Comparison of ENCODE assay signal across 1 cellular context in genomic region chr4:78551420-78552351, GRCh38.
TF ChIP-seq lines count a peak whose summit lies in the region.

Gene ANXA3 (plus strand): TSS chr4:78551770. CDS start chr4:78554474, 2,704 bp downstream.

TF ChIP-seq in HepG2, 621 proteins besides CTCF, POLR2A, EP300 and RAD21 (continued from another document and continues in another):
- TF ChIP-seq ZNF609 (CRISPR knock-in tag; IDR thresholded peaks at IDR 0.05; ENCODE audit: borderline replicate concordance) (no peak), ZNF275 (CRISPR knock-in tag; IDR thresholded peaks at IDR 0.05; ENCODE audit: borderline replicate concordance) (no peak), SPEN (CRISPR knock-in tag; IDR thresholded peaks at IDR 0.05; ENCODE audit: low read depth) (0 out of 2 replicates have a peak, but pooled peaks have one; percentile 26), FOXA1 (IDR thresholded peaks at IDR 0.05) (no peak), FOXA1 (CRISPR knock-in tag; IDR thresholded peaks at IDR 0.05) (no peak), ZBTB8A (CRISPR knock-in tag; IDR thresholded peaks at IDR 0.05; ENCODE audit: borderline replicate concordance, low read depth) (no peak), ZNF33A (CRISPR knock-in tag; IDR thresholded peaks at IDR 0.05; ENCODE audit: borderline replicate concordance) (no peak), CENPBD1 (CRISPR knock-in tag; IDR thresholded peaks at IDR 0.05; ENCODE audit: borderline replicate concordance, low read depth) (no peak), MYPOP (CRISPR knock-in tag; IDR thresholded peaks at IDR 0.05) (0 out of 2 replicates have a peak, but pooled peaks have one; percentile 51), KMT2A (CRISPR knock-in tag; IDR thresholded peaks at IDR 0.05) (0 out of 2 replicates have a peak, but pooled peaks have one; percentile 26), TAF15 (IDR thresholded peaks at IDR 0.05; ENCODE audit: low read depth, low read length, poor library complexity, severe bottlenecking) (no peak), MED1 (CRISPR knock-in tag; IDR thresholded peaks at IDR 0.05) (no peak), TMF1 (CRISPR knock-in tag; IDR thresholded peaks at IDR 0.05; ENCODE audit: low read depth) (0 out of 2 replicates have a peak, but pooled peaks have one; percentile 27), AKAP8 (CRISPR knock-in tag; IDR thresholded peaks at IDR 0.05) (no peak), CHD2 (IDR thresholded peaks at IDR 0.05; ENCODE audit: low read depth, low read length) (no peak), ZNF788 (CRISPR knock-in tag; IDR thresholded peaks at IDR 0.05; ENCODE audit: borderline replicate concordance) (no peak), ZNF768 (CRISPR knock-in tag; IDR thresholded peaks at IDR 0.05) (peak; percentile 37; the same call in 1 of the 2 replicates), HNRNPL (IDR thresholded peaks at IDR 0.05; ENCODE audit: low read depth, low read length) (no peak), ZNF83 (CRISPR knock-in tag; IDR thresholded peaks at IDR 0.05; ENCODE audit: borderline replicate concordance) (no peak), SIN3B (IDR thresholded peaks at IDR 0.05; ENCODE audit: low read length) (no peak), AGO2 (optimal IDR thresholded peaks at IDR 0.05; ENCODE audit: low read depth, low read length) (peak; percentile 33), ZNF431 (CRISPR knock-in tag; IDR thresholded peaks at IDR 0.05; ENCODE audit: borderline replicate concordance, low read depth) (no peak), PHF8 (CRISPR knock-in tag; IDR thresholded peaks at IDR 0.05) (peak; percentile 37; the same call in 1 of the 2 replicates), JUNB (CRISPR knock-in tag; IDR thresholded peaks at IDR 0.05; ENCODE audit: borderline replicate concordance) (no peak), GABPB1 (CRISPR knock-in tag; IDR thresholded peaks at IDR 0.05) (peak; percentile 51; the same call in 1 of the 2 replicates), ZBTB25 (CRISPR knock-in tag; IDR thresholded peaks at IDR 0.05) (no peak), HNRNPLL (IDR thresholded peaks at IDR 0.05; ENCODE audit: low read depth, low read length, poor library complexity, severe bottlenecking) (peak; percentile 59), KLF13 (CRISPR knock-in tag; IDR thresholded peaks at IDR 0.05) (no peak), BATF2 (CRISPR knock-in tag; IDR thresholded peaks at IDR 0.05) (no peak), NR2C2 (CRISPR knock-in tag; IDR thresholded peaks at IDR 0.05; ENCODE audit: borderline replicate concordance) (no peak), YEATS4 (CRISPR knock-in tag; IDR thresholded peaks at IDR 0.05; ENCODE audit: borderline replicate concordance) (peak; percentile 42; the same call in 1 of the 2 replicates), KIAA2018 (CRISPR knock-in tag; IDR thresholded peaks at IDR 0.05; ENCODE audit: borderline replicate concordance) (no peak), KLF15 (CRISPR knock-in tag; IDR thresholded peaks at IDR 0.05; ENCODE audit: borderline replicate concordance) (no peak), NFKB2 (CRISPR knock-in tag; IDR thresholded peaks at IDR 0.05; ENCODE audit: borderline replicate concordance) (no peak), RARA (CRISPR knock-in tag; IDR thresholded peaks at IDR 0.05) (no peak), ZNF564 (CRISPR knock-in tag; IDR thresholded peaks at IDR 0.05) (no peak), MNT (IDR thresholded peaks at IDR 0.05) (no peak), RCOR2 (CRISPR knock-in tag; IDR thresholded peaks at IDR 0.05) (no peak), MEF2D (CRISPR knock-in tag; IDR thresholded peaks at IDR 0.05) (no peak)
